Comparison of ENCODE assay signal across 12 cellular contexts in genomic region chr18:49628993-49629795, GRCh38.
DNase-seq lines count a peak whose midpoint lies in the region; ATAC-seq and TF ChIP-seq lines count a peak whose summit lies in the region.
"Had no signal": no experiment of that assay in that cellular context is flagged by ENCODE, and none has a peak within 500 bp of the region (broad histone marks: within the 10 kb centered on the region; RNA-seq: fewer than 3 reads in every experiment).

No MANE protein-coding gene starts in this region.

- peaks cover 50% of the 10 kb centered on the region for H3K4me1 Mint-ChIP-seq in neural crest cell
- H3K4me1 Mint-ChIP-seq: naive B cell had no signal

- no peak overlapping the region for H3K4me3 ChIP-seq in fibroblast of mammary gland (ENCODE audit: control insufficient read depth, low read depth, low read length)
- H3K4me3 ChIP-seq: PC-9 had no signal

- TF ChIP-seq CTCF in fibroblast of mammary gland (conservative IDR thresholded peaks at IDR 0.05; ENCODE audit: control insufficient read depth, insufficient read depth, low read depth, low read length) = peak; percentile 28
- TF ChIP-seq CTCF in neural crest cell (conservative IDR thresholded peaks at IDR 0.05) = peak; percentile 55

- H3K27ac Mint-ChIP-seq in neural crest cell (ENCODE audit: unreplicated experiment) = peak overlapping the region; percentile 16
- H3K27ac Mint-ChIP-seq: activated CD8-positive, alpha-beta T cell treated with anti-CD3 and anti-CD28 coated beads, Interleukin-2, amount 10 ng/mL, durations not matched to agents 7 days and 5 days; naive B cell had no signal

- DNase-seq in COLO668 (lab: John Stamatoyannopoulos, UW; ENCODE audit: unreplicated experiment) = peak; percentile 88
- peak; percentile 82 to 95 for DNase-seq in NCI-H526 (lab: John Stamatoyannopoulos, UW)
- DNase-seq in fibroblast of mammary gland (ENCODE audit: low read depth) = no peak
- no peak for DNase-seq in neural crest cell (ENCODE audit: low read depth, low spot score)
- DNase-seq in dermis blood vessel endothelial cell = no peak
- no peak for DNase-seq in stimulated activated CD4-positive, alpha-beta T cell treated with anti-CD3 and anti-CD28 coated beads, Interleukin-12 subunit alpha, Interleukin-12 subunit beta, amount 100 ng/mL, for 4 hours
- DNase-seq: activated CD8-positive, alpha-beta T cell treated with anti-CD3 and anti-CD28 coated beads, Interleukin-2, amount 10 ng/mL, durations not matched to agents 7 days and 5 days; DMS153; naive B cell; PC-9 had no signal

- H3K4me3 Mint-ChIP-seq in neural crest cell = no peak overlapping the region
- H3K4me3 Mint-ChIP-seq: activated CD8-positive, alpha-beta T cell treated with anti-CD3 and anti-CD28 coated beads, Interleukin-2, amount 10 ng/mL, durations not matched to agents 7 days and 5 days; naive B cell had no signal

- H3K36me3 Mint-ChIP-seq in neural crest cell (ENCODE audit: low read depth) = no peaks in the 10 kb centered on the region
- H3K36me3 Mint-ChIP-seq: naive B cell had no signal

- no peak for ATAC-seq in HG03432 (IDR thresholded peaks at IDR 0.05; ENCODE audit: unreplicated experiment)
- ATAC-seq in HG03469 (IDR thresholded peaks at IDR 0.05; ENCODE audit: unreplicated experiment) = no peak
- ATAC-seq: activated CD8-positive, alpha-beta T cell treated with anti-CD3 and anti-CD28 coated beads, Interleukin-2, amount 10 ng/mL, durations not matched to agents 7 days and 5 days had no signal

- no peaks in the 10 kb centered on the region for H3K9me3 Mint-ChIP-seq in neural crest cell

- H3K27me3 Mint-ChIP-seq in neural crest cell (ENCODE audit: low read depth) = peaks cover 9% of the 10 kb centered on the region

Comparison
In these comparisons a context has a peak if more than half of its experiments do, and no peak if none do; other contexts are left out.
1. DNase-seq: peak in COLO668 (single experiment) and NCI-H526 (2 of 2); none in fibroblast of mammary gland (single experiment), neural crest cell (single experiment), dermis blood vessel endothelial cell (single experiment) and stimulated activated CD4-positive, alpha-beta T cell treated with anti-CD3 and anti-CD28 coated beads, Interleukin-12 subunit alpha, Interleukin-12 subunit beta, amount 100 ng/mL, for 4 hours (single experiment).